Comparison of ENCODE assay signal across 10 cellular contexts in genomic region chr5:138448481-138449398, GRCh38. TPM values are rescaled to one million over a fixed set of nuclear protein-coding genes. Genes with fewer than 3 reads are reported as not detected.
DNase-seq lines count a peak whose midpoint lies in the region; ATAC-seq, FAIRE-seq and TF ChIP-seq lines count a peak whose summit lies in the region.
"Had no signal": no experiment of that assay in that cellular context is flagged by ENCODE, and none has a peak within 500 bp of the region (broad histone marks: within the 10 kb centered on the region; RNA-seq: fewer than 3 reads in every experiment).

No MANE protein-coding gene starts in this region.

- no CpG with 5 or more reads among the region's 9 CpGs for whole genome bisulfite sequencing in mesendoderm (ENCODE audit: extremely low coverage, insufficient coverage, low lambda C conversion rate)

- in situ Hi-C loops in astrocyte of the cerebellum (cut with HindIII; ENCODE audit: low sequenced_read_pairs) = no loop called here

- CTCF ChIA-PET in HEK293T (lab: Yijun Ruan, JAX) = interaction anchor here (0.5 to 6.8 kb wide), 9 partner anchors 10 to 862 kb away, joined by 3 to 115 read pairs (median 3); partner anchors contain the start of genes KDM3B and REEP2

- H3K4me1 ChIP-seq in mesendoderm (ENCODE audit: control insufficient read depth, low read depth, low read length) = no peaks in the 10 kb centered on the region

- no peak overlapping the region for H2BK120ac ChIP-seq in mesendoderm (ENCODE audit: low read depth, low read length)

- no peaks in the 10 kb centered on the region for H3K79me2 ChIP-seq in mesendoderm (ENCODE audit: control insufficient read depth, insufficient read depth, low read length)

- POLR2A ChIA-PET in HEK293T (lab: Yijun Ruan, JAX) = interaction anchor here (0.9 to 3.4 kb wide), 9 partner anchors 10 to 270 kb away, joined by 3 to 14 read pairs (median 8); partner anchors contain the start of genes BRD8, CDC23, EGR1 and ETF1

- H4K5ac ChIP-seq in mesendoderm (ENCODE audit: low read length) = no peak overlapping the region

- no peak overlapping the region for H2BK15ac ChIP-seq in mesendoderm (replicated peaks; ENCODE audit: low read depth)

- no peaks in the 10 kb centered on the region for H3K36me3 ChIP-seq in mesendoderm (ENCODE audit: control insufficient read depth, insufficient read depth, low read length)

- H4K8ac ChIP-seq in mesendoderm (ENCODE audit: low read depth, low read length) = no peak overlapping the region

- H3K27me3 ChIP-seq in mesendoderm (ENCODE audit: insufficient read depth, low read length, poor library complexity) = no peaks in the 10 kb centered on the region

- no peak overlapping the region for H3K56ac ChIP-seq in mesendoderm (ENCODE audit: low read length)

- no peak overlapping the region for H3K9ac ChIP-seq in mesendoderm (ENCODE audit: low read length)

- H2AK5ac ChIP-seq in mesendoderm (ENCODE audit: low read length) = no peak overlapping the region

- H3K4me2 ChIP-seq in mesendoderm (ENCODE audit: low read length) = no peak overlapping the region

- no peak overlapping the region for H3K27ac ChIP-seq in mesendoderm (ENCODE audit: low read depth, low read length)

- no peak for ATAC-seq in HG03039 (IDR thresholded peaks at IDR 0.05; ENCODE audit: unreplicated experiment)

- no peak overlapping the region for H3K18ac ChIP-seq in mesendoderm (ENCODE audit: low read length)

- H3K4ac ChIP-seq in mesendoderm (ENCODE audit: low read depth, low read length) = no peak overlapping the region

- no peak overlapping the region for H3K23ac ChIP-seq in mesendoderm (ENCODE audit: low read length)

- TF ChIP-seq CTCF in astrocyte of the cerebellum (IDR thresholded peaks at IDR 0.05; ENCODE audit: low read depth, low read length, missing control alignments) = no peak
- TF ChIP-seq CTCF in D721Med (IDR thresholded peaks at IDR 0.05; ENCODE audit: insufficient read depth, missing control alignments) = no peak

- H2BK5ac ChIP-seq in mesendoderm (ENCODE audit: low read length) = no peak overlapping the region

- DNase-seq in ELR (ENCODE audit: low read depth) = peak; percentile 39
- peak; percentile 47 for DNase-seq in NCI-H187 treated with DMSO at 0.1 percent for 48 hours (lab: John Stamatoyannopoulos, UW)
- peak; percentile 81 for DNase-seq in astrocyte of the cerebellum (ENCODE audit: low read depth)
- DNase-seq in mesendoderm = peak; percentile 73
- no peak for DNase-seq in D721Med (ENCODE audit: insufficient read length, low spot score)
- no peak for DNase-seq in HEK293T (ENCODE audit: extremely low spot score)
- DNase-seq in NOMO-1 treated with DMSO at 0.1 percent for 48 hours (lab: John Stamatoyannopoulos, UW; ENCODE audit: unreplicated experiment) = no peak
- DNase-seq: kidney, SHP77 treated with DMSO at 0.1 percent for 48 hours had no signal

- H3K4me3 ChIP-seq in astrocyte of the cerebellum (ENCODE audit: low read depth, low read length) = no peak overlapping the region
- H3K4me3 ChIP-seq in mesendoderm (ENCODE audit: low read length) = no peak overlapping the region

- no peaks in the 10 kb centered on the region for H3K79me1 ChIP-seq in mesendoderm (ENCODE audit: low read length)

- no peak for FAIRE-seq in D721Med (lab: Jason Lieb, UNC)
- FAIRE-seq: kidney had no signal

TF ChIP-seq in HEK293T, 16 proteins besides CTCF, POLR2A, EP300 and RAD21:
- TF ChIP-seq FOXA1 (IDR thresholded peaks at IDR 0.05) (no peak), ELF4 (IDR thresholded peaks at IDR 0.05) (no peak), SUZ12 (IDR thresholded peaks at IDR 0.05) (no peak), PKNOX1 (IDR thresholded peaks at IDR 0.05) (no peak), TARDBP (IDR thresholded peaks at IDR 0.05) (no peak), NFRKB (IDR thresholded peaks at IDR 0.05) (no peak), LEF1 (IDR thresholded peaks at IDR 0.05; ENCODE audit: borderline replicate concordance) (no peak), FOXM1 (IDR thresholded peaks at IDR 0.05; ENCODE audit: borderline replicate concordance) (no peak)

RNA-seq across cellular contexts. Expression of gene REEP2, which starts 9.9 kb away (rescaled TPM):
- 8.2 TPM for polyA plus RNA-seq in mesendoderm (2013, experiment 1 of 2)
- polyA plus RNA-seq in mesendoderm (2013, experiment 2 of 2) = 8.7 TPM

RNA-seq across cellular contexts. Expression of gene EGR1, which starts 16.5 kb away (rescaled TPM):
- 16.0 TPM for polyA plus RNA-seq in mesendoderm (2013, experiment 1 of 2)
- 14.8 TPM for polyA plus RNA-seq in mesendoderm (2013, experiment 2 of 2)

Comparison
In these comparisons a context has a peak if more than half of its experiments do, and no peak if none do; other contexts are left out.
1. DNase-seq: peak in ELR (single experiment), NCI-H187 treated with DMSO at 0.1 percent for 48 hours (single experiment), astrocyte of the cerebellum (single experiment) and mesendoderm (single experiment); none in D721Med (single experiment), HEK293T (single experiment) and NOMO-1 treated with DMSO at 0.1 percent for 48 hours (single experiment).